ENCODE assay signal across 13 cellular contexts in genomic region chr17:80969030-80969673, GRCh38. TPM values are rescaled to one million over a fixed set of nuclear protein-coding genes. Genes with fewer than 3 reads are reported as not detected.
DNase-seq lines count a peak whose midpoint lies in the region; ATAC-seq and TF ChIP-seq lines count a peak whose summit lies in the region.
"Had no signal": no experiment of that assay in that cellular context is flagged by ENCODE, and none has a peak within 500 bp of the region (broad histone marks: within the 10 kb centered on the region; RNA-seq: fewer than 3 reads in every experiment).

No MANE protein-coding gene starts in this region.

- peaks cover 12% of the 10 kb centered on the region for H3K27me3 Mint-ChIP-seq in nephron (ENCODE audit: low read depth)
- H3K27me3 Mint-ChIP-seq: activated naive CD4-positive, alpha-beta T cell treated with anti-CD3 and anti-CD28 coated beads, Interleukin-2, amount 50 U/mL, for 24 hours had no signal

- no peak overlapping the region for H3K4me3 Mint-ChIP-seq in nephron
- H3K4me3 Mint-ChIP-seq: activated naive CD4-positive, alpha-beta T cell treated with anti-CD3 and anti-CD28 coated beads, Interleukin-2, amount 50 U/mL, for 24 hours had no signal

- peak overlapping the region; percentile 46 to 91 (median 83) for H3K27ac Mint-ChIP-seq in nephron
- H3K27ac Mint-ChIP-seq: activated naive CD4-positive, alpha-beta T cell treated with anti-CD3 and anti-CD28 coated beads, Interleukin-2, amount 50 U/mL, for 24 hours had no signal

- peaks cover 27% of the 10 kb centered on the region for H3K4me1 ChIP-seq in BE2C

- intact Hi-C loops in dorsolateral prefrontal cortex (cut with DNase I): no loop called here

- H3K36me3 ChIP-seq in BE2C: peaks cover 3% of the 10 kb centered on the region; the same call in 1 of the 2 replicates

- no peak overlapping the region for H3K4me3 ChIP-seq in BE2C (ENCODE audit: low read depth, low read length)
- no peak overlapping the region for H3K4me3 ChIP-seq in NB4 (ENCODE audit: low read depth, low read length)
- peak overlapping the region in 31 of 59 donors; percentile 1 to 54 (median 22) for H3K4me3 ChIP-seq in dorsolateral prefrontal cortex
- H3K4me3 ChIP-seq: skin epidermis had no signal

- no peak for ATAC-seq in HG03280 (IDR thresholded peaks at IDR 0.05; ENCODE audit: unreplicated experiment)

- peak; percentile 63 for DNase-seq in BE2C
- DNase-seq in NB4 (ENCODE audit: low read depth): peak; percentile 81
- DNase-seq in dorsolateral prefrontal cortex: no peak
- DNase-seq in NCI-H345 (lab: John Stamatoyannopoulos, UW): no peak
- DNase-seq in hepatic stellate cell (ENCODE audit: low spot score): no peak
- no peak for DNase-seq in GM03348 (ENCODE audit: low spot score)
- DNase-seq: islet precursor cell; stimulated activated naive CD4-positive, alpha-beta T cell treated with Interleukin-2 at 50 U/mL for 16 hours had no signal

- no peaks in the 10 kb centered on the region for H3K27me3 ChIP-seq in BE2C
- H3K27me3 ChIP-seq in dorsolateral prefrontal cortex: no peaks in the 10 kb centered on the region

- peaks cover 8% of the 10 kb centered on the region for H3K36me3 Mint-ChIP-seq in nephron (ENCODE audit: low read depth)

- TF ChIP-seq POLR2A in NB4 (IDR thresholded peaks at IDR 0.05; ENCODE audit: extremely low read depth, insufficient read length): no peak

- H3K9me3 ChIP-seq in BE2C: no peaks in the 10 kb centered on the region

- H3K4me1 Mint-ChIP-seq in nephron: peaks cover 32% of the 10 kb centered on the region

- peak overlapping the region in 57 of 59 donors; percentile 24 to 92 (median 78) for H3K27ac ChIP-seq in dorsolateral prefrontal cortex
- H3K27ac ChIP-seq: epithelial cell of prostate had no signal

- no peaks in the 10 kb centered on the region for H3K9me3 Mint-ChIP-seq in nephron
- H3K9me3 Mint-ChIP-seq: activated naive CD4-positive, alpha-beta T cell treated with anti-CD3 and anti-CD28 coated beads, Interleukin-2, amount 50 U/mL, for 24 hours had no signal

- TF ChIP-seq CTCF in BE2C (IDR thresholded peaks at IDR 0.05; ENCODE audit: low read depth, low read length) (no peak), NB4 (IDR thresholded peaks at IDR 0.05; ENCODE audit: low read depth, low read length) (no peak), dorsolateral prefrontal cortex (IDR thresholded peaks at IDR 0.05 in 54 of 56, conservative IDR thresholded peaks at IDR 0.05 in 2 of 56; ENCODE audit: low read depth in 1 of 56, partially characterized antibody in 56 of 56) (no peak), nephron (IDR thresholded peaks at IDR 0.05; ENCODE audit: unreplicated experiment in 3 of 3) (no peak)

RNA-seq across cellular contexts. Expression of gene CHMP6, which starts 22.5 kb away (rescaled TPM):
- polyA plus RNA-seq in BE2C (2012; ENCODE audit: insufficient read depth, insufficient read length, low read depth): 21.2 TPM
- total RNA-seq in dorsolateral prefrontal cortex: 10 to 100 TPM; 15.4 to 33.4 (median 22.0) TPM

Comparison
In these comparisons a context has a peak if more than half of its experiments do, and no peak if none do; other contexts are left out.
1. DNase-seq: peak in BE2C (single experiment) and NB4 (single experiment); none in dorsolateral prefrontal cortex (0 of 10), NCI-H345 (single experiment), hepatic stellate cell (single experiment) and GM03348 (single experiment).
2. H3K4me3 ChIP-seq: peak in dorsolateral prefrontal cortex (31 of 59); none in BE2C (single experiment) and NB4 (single experiment).